In the genomic region with DNA sequence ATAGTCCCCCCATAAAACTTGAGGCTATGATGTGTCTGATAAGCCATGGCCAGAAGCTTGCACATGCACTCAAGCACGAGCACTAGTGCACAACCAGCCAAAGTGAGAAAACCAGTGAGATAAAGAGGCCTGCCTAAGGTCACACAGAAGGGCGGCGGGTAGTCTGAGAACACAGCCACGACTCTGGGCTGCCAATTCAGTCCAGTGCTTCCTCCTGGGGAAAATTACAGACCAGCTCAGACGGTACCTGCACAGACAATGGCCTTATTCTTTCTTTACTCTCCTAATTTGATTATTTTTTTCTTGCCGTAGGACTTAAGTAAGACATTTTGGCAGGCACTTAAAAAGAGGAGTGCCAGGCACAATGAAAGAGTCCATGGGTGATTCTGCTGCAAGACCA, we compare ENCODE assay signal across 24 cellular contexts.
"Had no signal": no experiment of that assay in that cellular context is flagged by ENCODE, and none has a peak within 500 bp of the region (broad histone marks: within the 10 kb centered on the region; RNA-seq: fewer than 3 reads in every experiment).

No MANE protein-coding gene starts in this region.

- DNase-seq: activated CD4-positive, alpha-beta memory T cell treated with anti-CD3 and anti-CD28 coated beads, Interleukin-2, amount 10 ng/mL, durations not matched to agents 7 days and 5 days; activated CD4-positive, alpha-beta T cell treated with anti-CD3 and anti-CD28 coated beads for 1 hour; activated CD4-positive, alpha-beta T cell treated with anti-CD3 and anti-CD28 coated beads for 4 hours; activated CD4-positive, alpha-beta T cell treated with anti-CD3 and anti-CD28 coated beads, Interleukin-2, amount 10 ng/mL, durations not matched to agents 7 days and 5 days; activated CD4-positive, alpha-beta T cell treated with anti-CD3 and anti-CD28 coated beads, Interleukin-2, amount 50 U/mL, for 4 hours; activated CD8-positive, alpha-beta memory T cell treated with anti-CD3 and anti-CD28 coated beads, Interleukin-2, amount 50 U/mL, for 48 hours; activated gamma-delta T cell; activated naive CD4-positive, alpha-beta T cell; activated naive CD4-positive, alpha-beta T cell treated with anti-CD3 and anti-CD28 coated beads, Interleukin-2, amount 10 ng/mL, durations not matched to agents 7 days and 5 days; activated T-cell treated with anti-CD3 and anti-CD28 coated beads for 4 hours; activated T-cell treated with anti-CD3 and anti-CD28 coated beads, Interleukin-2, amount 50 U/mL, for 24 hours; activated T-cell treated with anti-CD3 and anti-CD28 coated beads, Interleukin-2, amount 50 U/mL, for 72 hours; amniotic stem cell; anterior cingulate cortex; brain microvascular endothelial cell; central memory CD4-positive, alpha-beta T cell; cerebellar nuclear complex; colonic mucosa; effector memory CD4-positive, alpha-beta T cell; endodermal cell; foreskin fibroblast; head of caudate nucleus; T-helper 2 cell had no signal

- H3K36me3 ChIP-seq: brain microvascular endothelial cell, colonic mucosa had no signal

- H3K27ac ChIP-seq: brain microvascular endothelial cell, colonic mucosa, VCaP had no signal

- H3K9me3 ChIP-seq: colonic mucosa had no signal

- H3K4me1 ChIP-seq: colonic mucosa had no signal

- H3K27me3 ChIP-seq: brain microvascular endothelial cell, colonic mucosa had no signal

- H3K4me3 ChIP-seq: colonic mucosa had no signal
